ENCODE assay signal across 23 cellular contexts in genomic region chr10:6763417-6763816, GRCh38.
"Had no signal": no experiment of that assay in that cellular context is flagged by ENCODE, and none has a peak within 500 bp of the region (broad histone marks: within the 10 kb centered on the region; RNA-seq: fewer than 3 reads in every experiment).

No MANE protein-coding gene starts in this region.

- H3K4me3 ChIP-seq: breast epithelium had no signal

- H3K36me3 Mint-ChIP-seq: activated naive CD4-positive, alpha-beta T cell treated with anti-CD3 and anti-CD28 coated beads, Interleukin-2, amount 50 U/mL, for 24 hours had no signal

- H3K27me3 ChIP-seq: breast epithelium had no signal

- H3K36me3 ChIP-seq: breast epithelium had no signal

- ATAC-seq: activated CD4-positive, alpha-beta T cell treated with anti-CD3 and anti-CD28 coated beads for 36 hours; activated CD8-positive, alpha-beta T cell treated with anti-CD3 and anti-CD28 coated beads for 36 hours; activated T-cell treated with anti-CD3 and anti-CD28 coated beads, Interleukin-2, amount 50 U/mL, for 72 hours; T-helper 17 cell had no signal

- H3K4me3 Mint-ChIP-seq: activated CD4-positive, alpha-beta T cell treated with anti-CD3 and anti-CD28 coated beads for 36 hours; activated CD8-positive, alpha-beta T cell treated with anti-CD3 and anti-CD28 coated beads for 36 hours; activated naive CD4-positive, alpha-beta T cell treated with anti-CD3 and anti-CD28 coated beads, Interleukin-2, amount 50 U/mL, for 24 hours; activated T-cell treated with anti-CD3 and anti-CD28 coated beads, Interleukin-2, amount 50 U/mL, for 72 hours; T-helper 17 cell had no signal

- H3K4me1 ChIP-seq: breast epithelium had no signal

- H3K27ac ChIP-seq: breast epithelium, VCaP had no signal

- H3K9me3 Mint-ChIP-seq: activated CD8-positive, alpha-beta T cell treated with anti-CD3 and anti-CD28 coated beads for 36 hours; activated naive CD4-positive, alpha-beta T cell treated with anti-CD3 and anti-CD28 coated beads, Interleukin-2, amount 50 U/mL, for 24 hours; activated T-cell treated with anti-CD3 and anti-CD28 coated beads, Interleukin-2, amount 50 U/mL, for 72 hours; activated T-helper 2 cell treated with anti-CD3 and anti-CD28 coated beads, Interferon-gamma antibody, Interleukin-2, Interleukin-4, amounts not matched to agents 10 μg/mL and 5 μg/mL and 100 μg/mL, durations not matched to agents 14 hours and 24 hours and 36 hours had no signal

- DNase-seq: activated CD4-positive, alpha-beta T cell treated with anti-CD3 and anti-CD28 coated beads for 36 hours; activated CD4-positive, alpha-beta T cell treated with anti-CD3 and anti-CD28 coated beads, Interleukin-2, amount 50 U/mL, for 1 hour; activated CD8-positive, alpha-beta memory T cell treated with anti-CD3 and anti-CD28 coated beads, Interleukin-2, amount 50 U/mL, for 4 hours; activated CD8-positive, alpha-beta T cell treated with anti-CD3 and anti-CD28 coated beads for 36 hours; activated gamma-delta T cell treated with Interleukin-2 at 50 U/mL for 16 hours; activated T-cell treated with anti-CD3 and anti-CD28 coated beads, Interleukin-2, amount 50 U/mL, for 72 hours; aorta; central memory CD4-positive, alpha-beta T cell; Kasumi-1; KBM-7; NCI-H1417; NCI-H1930; NCI-H2171 treated with DMSO at 0.1 percent for 48 hours; NCI-H226; NCI-H69; NK-92 treated with Interleukin-12 subunit alpha and Interleukin-12 subunit beta, amount 100 ng/mL, for 24 hours; SHP77 treated with DMSO at 0.1 percent for 48 hours; T-helper 17 cell; T-helper 9 cell had no signal

- H3K27ac Mint-ChIP-seq: activated CD4-positive, alpha-beta T cell treated with anti-CD3 and anti-CD28 coated beads for 36 hours; activated CD8-positive, alpha-beta T cell treated with anti-CD3 and anti-CD28 coated beads for 36 hours; activated naive CD4-positive, alpha-beta T cell treated with anti-CD3 and anti-CD28 coated beads, Interleukin-2, amount 50 U/mL, for 24 hours; activated T-cell treated with anti-CD3 and anti-CD28 coated beads, Interleukin-2, amount 50 U/mL, for 72 hours; activated T-helper 2 cell treated with anti-CD3 and anti-CD28 coated beads, Interferon-gamma antibody, Interleukin-2, Interleukin-4, amounts not matched to agents 10 μg/mL and 5 μg/mL and 100 μg/mL, durations not matched to agents 14 hours and 24 hours and 36 hours; T-helper 17 cell had no signal

- H3K4me1 Mint-ChIP-seq: activated CD4-positive, alpha-beta T cell treated with anti-CD3 and anti-CD28 coated beads for 36 hours; activated naive CD4-positive, alpha-beta T cell treated with anti-CD3 and anti-CD28 coated beads, Interleukin-2, amount 50 U/mL, for 24 hours; T-helper 17 cell had no signal
